In genomic region chr5:10684303-10685086, GRCh38 we compare ENCODE assay signal across 8 cellular contexts.
DNase-seq lines count a peak whose midpoint lies in the region; ATAC-seq and TF ChIP-seq lines count a peak whose summit lies in the region.
"Had no signal": no experiment of that assay in that cellular context is flagged by ENCODE, and none has a peak within 500 bp of the region (broad histone marks: within the 10 kb centered on the region; RNA-seq: fewer than 3 reads in every experiment).

No MANE protein-coding gene starts in this region.

- DNase-seq in epithelial cell of esophagus (ENCODE audit: low read depth): peak; percentile 79
- DNase-seq in right atrium auricular region (ENCODE audit: low spot score): no peak
- no peak for DNase-seq in ovary
- no peak for DNase-seq in glomerular visceral epithelial cell (ENCODE audit: extremely low spot score)
- DNase-seq: left ventricle myocardium superior had no signal

- H3K27ac ChIP-seq in right atrium auricular region (no peak overlapping the region), ovary (no peak overlapping the region)

- H3K27me3 ChIP-seq in right atrium auricular region (no peaks in the 10 kb centered on the region), ovary (no peaks in the 10 kb centered on the region)

- ATAC-seq in GM18873 (IDR thresholded peaks at IDR 0.05; ENCODE audit: low FRiP score, unreplicated experiment) (peak; percentile 60), GM21528 (IDR thresholded peaks at IDR 0.05; ENCODE audit: low FRiP score, unreplicated experiment) (peak; percentile 48), HG03139 (IDR thresholded peaks at IDR 0.05; ENCODE audit: unreplicated experiment) (peak; percentile 15)
- ATAC-seq: left ventricle myocardium superior had no signal

- H3K4me3 ChIP-seq in epithelial cell of esophagus (ENCODE audit: low read length): no peak overlapping the region
- H3K4me3 ChIP-seq in right atrium auricular region: no peak overlapping the region
- no peak overlapping the region for H3K4me3 ChIP-seq in ovary

- 90 to 95% (median 91%) methylated on average over 11 of the region's 11 CpGs for WGBS in ovary, 3 donors

- intact Hi-C loops in ovary (cut with DNase I): no loop called here

- H3K36me3 ChIP-seq in right atrium auricular region: peaks cover 28% of the 10 kb centered on the region
- no peaks in the 10 kb centered on the region for H3K36me3 ChIP-seq in ovary

- H3K4me1 ChIP-seq in right atrium auricular region (peaks cover 0 to 3% of the 10 kb centered on the region in 2 donors), ovary (ENCODE audit: insufficient read depth) (no peaks in the 10 kb centered on the region)

- TF ChIP-seq POLR2A in ovary (IDR thresholded peaks at IDR 0.05): no peak

- no peak for TF ChIP-seq EP300 in ovary (IDR thresholded peaks at IDR 0.05)

- H3K9me3 ChIP-seq in right atrium auricular region (no peaks in the 10 kb centered on the region), ovary (no peaks in the 10 kb centered on the region)

- TF ChIP-seq CTCF in epithelial cell of esophagus (IDR thresholded peaks at IDR 0.05; ENCODE audit: insufficient read depth, low read depth, low read length, missing control alignments) (no peak), right atrium auricular region (IDR thresholded peaks at IDR 0.05) (no peak), ovary (IDR thresholded peaks at IDR 0.05) (no peak)
